Comparison of ENCODE assay signal across 27 cellular contexts in genomic region chr4:52574036-52574435, GRCh38.
DNase-seq lines count a peak whose midpoint lies in the region; ATAC-seq and TF ChIP-seq lines count a peak whose summit lies in the region.
"Had no signal": no experiment of that assay in that cellular context is flagged by ENCODE, and none has a peak within 500 bp of the region (broad histone marks: within the 10 kb centered on the region; RNA-seq: fewer than 3 reads in every experiment).

No MANE protein-coding gene starts in this region.

- H3K4me1 ChIP-seq in SJSA1 (replicated peaks) = peaks cover 50% of the 10 kb centered on the region
- H3K4me1 ChIP-seq in osteoblast (ENCODE audit: insufficient read depth, low read length) = peaks cover 9% of the 10 kb centered on the region
- H3K4me1 ChIP-seq in gastroesophageal sphincter = peaks cover 0 to 4% (median 0%) of the 10 kb centered on the region in 3 donors
- H3K4me1 ChIP-seq: adrenal gland, breast epithelium, parathyroid adenoma, right atrium auricular region, testis had no signal

- peaks cover 16% of the 10 kb centered on the region for H3K27me3 Mint-ChIP-seq in activated CD4-positive, alpha-beta T cell treated with anti-CD3 and anti-CD28 coated beads for 36 hours

- no peak for TF ChIP-seq POLR2A in gastroesophageal sphincter (IDR thresholded peaks at IDR 0.05)

- no peak overlapping the region for H3K27ac Mint-ChIP-seq in activated CD4-positive, alpha-beta T cell treated with anti-CD3 and anti-CD28 coated beads for 36 hours
- H3K27ac Mint-ChIP-seq: activated naive CD4-positive, alpha-beta T cell treated with anti-CD3 and anti-CD28 coated beads for 36 hours; activated T-helper 1 cell treated with anti-CD3 and anti-CD28 coated beads, Interleukin-12 subunit alpha, Interleukin-12 subunit beta, Interleukin-2, Interleukin-4 antibody, amounts not matched to agents 30 ng/mL and 10 ng/mL and 1 ng/mL, durations not matched to agents 14 hours and 24 hours and 36 hours; neural progenitor cell; stimulated activated naive CD8-positive, alpha-beta T cell treated with anti-CD3 and anti-CD28 coated beads, Interleukin-15, Interleukin-2, amounts not matched to agents 100 ng/mL and 50 ng/mL, for 24 hours; T-helper 1 cell treated with Interleukin-12 subunit alpha and Interleukin-12 subunit beta and Interleukin-4 antibody, amounts not matched to agents 30 μg/mL and 1 μg/mL, for 36 hours had no signal

- H3K36me3 Mint-ChIP-seq in activated CD4-positive, alpha-beta T cell treated with anti-CD3 and anti-CD28 coated beads for 36 hours (ENCODE audit: low read depth) = no peaks in the 10 kb centered on the region
- H3K36me3 Mint-ChIP-seq: CD4-positive, alpha-beta memory T cell; neural progenitor cell had no signal

- TF ChIP-seq CTCF in AG09319 (IDR thresholded peaks at IDR 0.05; ENCODE audit: low read depth, low read length) = no peak
- no peak for TF ChIP-seq CTCF in osteoblast (IDR thresholded peaks at IDR 0.05; ENCODE audit: extremely low read depth, low read depth, low read length)
- TF ChIP-seq CTCF in gastroesophageal sphincter (IDR thresholded peaks at IDR 0.05) = no peak

- no peaks in the 10 kb centered on the region for H3K79me2 ChIP-seq in osteoblast (ENCODE audit: insufficient read depth, low read length)
- H3K79me2 ChIP-seq: parathyroid adenoma had no signal

- H3K4me3 ChIP-seq in SJSA1 = no peak overlapping the region
- no peak overlapping the region for H3K4me3 ChIP-seq in osteoblast (ENCODE audit: insufficient read depth, low read length)
- no peak overlapping the region for H3K4me3 ChIP-seq in gastroesophageal sphincter
- H3K4me3 ChIP-seq: adrenal gland, breast epithelium, GM12878, neural progenitor cell, right atrium auricular region, testis had no signal

- no peak overlapping the region for H3K4me2 ChIP-seq in osteoblast (ENCODE audit: insufficient read depth, low read length)
- H3K4me2 ChIP-seq: neural progenitor cell had no signal

- intact Hi-C loops in activated CD4-positive, alpha-beta T cell treated with anti-CD3 and anti-CD28 coated beads for 36 hours (cut with DNase I, micrococcal nuclease) = no loop called here

- 4 to 38% methylated on average over 3 to 5 of the region's 5 CpGs for WGBS in gastroesophageal sphincter (ENCODE audit: low coverage in 1 of 2), 2 donors

- H3K36me3 ChIP-seq in SJSA1 = peaks cover 2% of the 10 kb centered on the region; the same call in 1 of the 2 replicates
- no peaks in the 10 kb centered on the region for H3K36me3 ChIP-seq in osteoblast (ENCODE audit: insufficient read depth, low read length)
- H3K36me3 ChIP-seq in gastroesophageal sphincter = no peaks in the 10 kb centered on the region
- H3K36me3 ChIP-seq: adrenal gland, breast epithelium, neural progenitor cell, right atrium auricular region had no signal

- peak overlapping the region; percentile 97 for H3K27ac ChIP-seq in SJSA1
- H3K27ac ChIP-seq in osteoblast (ENCODE audit: low read depth, low read length) = no peak overlapping the region
- no peak overlapping the region for H3K27ac ChIP-seq in gastroesophageal sphincter
- H3K27ac ChIP-seq: adrenal gland, breast epithelium, neural progenitor cell, parathyroid adenoma, right atrium auricular region, testis had no signal

- POLR2A ChIA-PET in activated CD4-positive, alpha-beta T cell treated with anti-CD3 and anti-CD28 coated beads for 36 hours (lab: Charles Lee) = no interaction called here

- H3K4me1 Mint-ChIP-seq in activated CD4-positive, alpha-beta T cell treated with anti-CD3 and anti-CD28 coated beads for 36 hours = peaks cover 2% of the 10 kb centered on the region
- H3K4me1 Mint-ChIP-seq: CD4-positive, alpha-beta memory T cell had no signal

- no peaks in the 10 kb centered on the region for H3K9me3 Mint-ChIP-seq in activated CD4-positive, alpha-beta T cell treated with anti-CD3 and anti-CD28 coated beads for 36 hours (ENCODE audit: low read depth)
- H3K9me3 Mint-ChIP-seq: activated naive CD4-positive, alpha-beta T cell treated with anti-CD3 and anti-CD28 coated beads for 36 hours; activated T-helper 1 cell treated with anti-CD3 and anti-CD28 coated beads, Interleukin-12 subunit alpha, Interleukin-12 subunit beta, Interleukin-2, Interleukin-4 antibody, amounts not matched to agents 30 ng/mL and 10 ng/mL and 1 ng/mL, durations not matched to agents 14 hours and 24 hours and 36 hours; CD4-positive, alpha-beta memory T cell; stimulated activated naive CD8-positive, alpha-beta T cell treated with anti-CD3 and anti-CD28 coated beads, Interleukin-15, Interleukin-2, amounts not matched to agents 100 ng/mL and 50 ng/mL, for 24 hours; T-helper 1 cell treated with Interleukin-12 subunit alpha and Interleukin-12 subunit beta and Interleukin-4 antibody, amounts not matched to agents 30 μg/mL and 1 μg/mL, for 36 hours had no signal

- no peaks in the 10 kb centered on the region for H4K20me1 ChIP-seq in osteoblast (ENCODE audit: insufficient read depth, low read length)

- H2AFZ ChIP-seq in osteoblast (ENCODE audit: low read length) = no peak overlapping the region
- H2AFZ ChIP-seq: neural progenitor cell, parathyroid adenoma had no signal

- CTCF ChIA-PET in activated CD4-positive, alpha-beta T cell treated with anti-CD3 and anti-CD28 coated beads for 36 hours (lab: Charles Lee) = interaction anchor here (0.5 kb wide), 1 partner anchor 261 kb away, joined by 4 read pairs; no protein-coding TSS in a partner anchor

- H3K27me3 ChIP-seq in SJSA1 (replicated peaks) (no peaks in the 10 kb centered on the region), osteoblast (ENCODE audit: insufficient read depth, low read length) (no peaks in the 10 kb centered on the region), gastroesophageal sphincter (no peaks in the 10 kb centered on the region)
- H3K27me3 ChIP-seq: adrenal gland, breast epithelium, neural progenitor cell, right atrium auricular region, testis had no signal

- TF ChIP-seq EP300 in gastroesophageal sphincter (IDR thresholded peaks at IDR 0.05) = no peak

- no peak for ATAC-seq in HG03039 (IDR thresholded peaks at IDR 0.05; ENCODE audit: unreplicated experiment)
- no peak for ATAC-seq in gastroesophageal sphincter
- no peak for ATAC-seq in activated CD4-positive, alpha-beta T cell treated with anti-CD3 and anti-CD28 coated beads for 36 hours
- ATAC-seq: GM12878, left lobe of liver, SK-N-SH treated with all-trans-retinoic acid at 6 μM for 48 hours had no signal

- DNase-seq in AG09319 (ENCODE audit: extremely low read depth, low read depth) (peak; percentile 34), HCEC 1CT (peak; percentile 4), SJSA1 (ENCODE audit: low read depth in 1 of 2, low spot score in 2 of 2) (peak in 1 of 2 experiments; percentile 81), fibroblast of gingiva (ENCODE audit: low read depth) (peak; percentile 49), osteoblast (ENCODE audit: insufficient read length, low spot score, missing footprints) (no peak)
- no peak for DNase-seq in activated CD4-positive, alpha-beta T cell treated with anti-CD3 and anti-CD28 coated beads for 36 hours
- DNase-seq: activated CD4-positive, CD25-positive, alpha-beta regulatory T cell; activated naive CD4-positive, alpha-beta T cell treated with anti-CD3 and anti-CD28 coated beads for 36 hours; adrenal gland; CD4-positive, alpha-beta memory T cell; head of caudate nucleus; NCI-H510A treated with DMSO at 0.1 percent for 48 hours; PC-3; stimulated activated CD4-positive, alpha-beta T cell treated with anti-CD3 and anti-CD28 coated beads, Interleukin-2, amount 100 ng/mL, for 24 hours; testis had no signal

- no peak overlapping the region for H3K4me3 Mint-ChIP-seq in activated CD4-positive, alpha-beta T cell treated with anti-CD3 and anti-CD28 coated beads for 36 hours
- H3K4me3 Mint-ChIP-seq: activated naive CD4-positive, alpha-beta T cell treated with anti-CD3 and anti-CD28 coated beads for 36 hours; activated T-helper 1 cell treated with anti-CD3 and anti-CD28 coated beads, Interleukin-12 subunit alpha, Interleukin-12 subunit beta, Interleukin-2, Interleukin-4 antibody, amounts not matched to agents 30 ng/mL and 10 ng/mL and 1 ng/mL, durations not matched to agents 14 hours and 24 hours and 36 hours; CD4-positive, alpha-beta memory T cell; neural progenitor cell; stimulated activated naive CD8-positive, alpha-beta T cell treated with anti-CD3 and anti-CD28 coated beads, Interleukin-15, Interleukin-2, amounts not matched to agents 100 ng/mL and 50 ng/mL, for 24 hours; T-helper 1 cell treated with Interleukin-12 subunit alpha and Interleukin-12 subunit beta and Interleukin-4 antibody, amounts not matched to agents 30 μg/mL and 1 μg/mL, for 36 hours had no signal

- H3K9me3 ChIP-seq in SJSA1 (replicated peaks) (peaks cover 8% of the 10 kb centered on the region; the same call in 1 of the 2 replicates), osteoblast (ENCODE audit: low read depth, low read length) (no peaks in the 10 kb centered on the region), gastroesophageal sphincter (no peaks in the 10 kb centered on the region)
- H3K9me3 ChIP-seq: adrenal gland, breast epithelium, right atrium auricular region, testis had no signal

Comparison
In these comparisons a context has a peak if more than half of its experiments do, and no peak if none do; other contexts are left out.
1. DNase-seq: peak in AG09319 (single experiment), HCEC 1CT (single experiment) and fibroblast of gingiva (single experiment); none in osteoblast (single experiment) and activated CD4-positive, alpha-beta T cell treated with anti-CD3 and anti-CD28 coated beads for 36 hours (single experiment).